In the genomic region with DNA sequence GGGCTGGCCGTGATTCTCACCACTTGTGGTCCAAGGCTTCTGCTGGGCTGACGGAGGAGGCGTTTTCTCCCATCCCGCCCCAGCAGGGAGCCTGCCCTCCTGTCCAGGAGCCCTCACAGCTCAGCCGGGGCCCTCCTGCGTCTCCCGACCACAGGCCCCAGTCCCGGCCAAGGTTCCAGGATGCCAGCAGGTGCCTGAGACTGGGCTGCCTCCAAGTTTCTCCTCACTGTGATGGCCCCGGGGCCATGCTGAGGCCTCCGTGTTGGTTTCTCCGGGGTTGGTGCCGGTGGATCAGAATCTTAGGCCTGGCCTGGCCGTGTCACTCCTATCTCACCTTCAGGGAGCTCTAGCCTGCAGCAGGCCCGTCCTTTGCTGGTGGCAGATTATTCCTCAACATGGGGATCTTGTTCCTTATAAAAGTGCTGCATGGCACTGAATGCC, we compare ENCODE assay signal across 29 cellular contexts. TPM values are rescaled to one million over a fixed set of nuclear protein-coding genes. Genes with fewer than 3 reads are reported as not detected.
"Had no signal": no experiment of that assay in that cellular context is flagged by ENCODE, and none has a peak within 500 bp of the region (broad histone marks: within the 10 kb centered on the region; RNA-seq: fewer than 3 reads in every experiment).

No MANE protein-coding gene starts in this region.

- DNase-seq: activated CD4-positive, alpha-beta T cell treated with anti-CD3 and anti-CD28 coated beads for 1 hour; activated CD4-positive, alpha-beta T cell treated with anti-CD3 and anti-CD28 coated beads, Interleukin-2, amount 10 ng/mL, durations not matched to agents 24 days and 14 days; activated CD4-positive, alpha-beta T cell treated with anti-CD3 and anti-CD28 coated beads, Interleukin-2, amount 50 U/mL, for 48 hours; activated gamma-delta T cell treated with Interleukin-2 at 50 U/mL for 16 hours; activated naive CD4-positive, alpha-beta T cell treated with anti-CD3 and anti-CD28 coated beads, Interleukin-2, amount 50 U/mL, for 16 hours; activated naive CD8-positive, alpha-beta T cell treated with anti-CD3 and anti-CD28 coated beads, Interleukin-2, amount 10 ng/mL, durations not matched to agents 7 days and 5 days; activated T-cell treated with anti-CD3 and anti-CD28 coated beads, Interleukin-2, amount 50 U/mL, for 4 hours; adrenal gland; anterior cingulate cortex; central memory CD4-positive, alpha-beta T cell; MG63; MV-4-11; NCI-H1092 treated with DMSO at 0.1 percent for 48 hours; NCI-H1417 treated with DMSO at 0.1 percent for 48 hours; NCI-H1694; NCI-H2029; NCI-H2107; NCI-H2171 treated with DMSO at 0.1 percent for 48 hours; NCI-H345; NCI-H510A; NCI-H526 treated with DMSO at 0.1 percent for 48 hours; NCI-H82; NK-92 treated with Interleukin-12 subunit alpha and Interleukin-12 subunit beta, amount 100 ng/mL, for 24 hours; SHP77 treated with DMSO at 0.1 percent for 48 hours; T-helper 17 cell; T-helper 9 cell had no signal

- H3K36me3 ChIP-seq: adrenal gland, breast epithelium, MG63 had no signal

- ATAC-seq: activated T-cell treated with anti-CD3 and anti-CD28 coated beads, Interleukin-2, amount 50 U/mL, for 4 hours; T-helper 17 cell; WTC11 had no signal

- H3K4me3 ChIP-seq: adrenal gland, breast epithelium, MG63 had no signal

- H3K27ac ChIP-seq: adrenal gland, breast epithelium had no signal

- H3K9me3 ChIP-seq: adrenal gland, breast epithelium, MG63 had no signal

RNA-seq across cellular contexts. Expression of a gene that starts 5.9 kb away (rescaled TPM):
- total RNA-seq: activated CD4-positive, alpha-beta T cell treated with anti-CD3 and anti-CD28 coated beads, Interleukin-2, amount 10 ng/mL, durations not matched to agents 24 days and 14 days; activated naive CD8-positive, alpha-beta T cell treated with anti-CD3 and anti-CD28 coated beads, Interleukin-2, amount 10 ng/mL, durations not matched to agents 7 days and 5 days; activated T-cell treated with anti-CD3 and anti-CD28 coated beads, Interleukin-2, amount 50 U/mL, for 4 hours; SK-MEL-5; T-helper 17 cell had no signal
